ENCODE assay signal across 2 cellular contexts in the genomic region with DNA sequence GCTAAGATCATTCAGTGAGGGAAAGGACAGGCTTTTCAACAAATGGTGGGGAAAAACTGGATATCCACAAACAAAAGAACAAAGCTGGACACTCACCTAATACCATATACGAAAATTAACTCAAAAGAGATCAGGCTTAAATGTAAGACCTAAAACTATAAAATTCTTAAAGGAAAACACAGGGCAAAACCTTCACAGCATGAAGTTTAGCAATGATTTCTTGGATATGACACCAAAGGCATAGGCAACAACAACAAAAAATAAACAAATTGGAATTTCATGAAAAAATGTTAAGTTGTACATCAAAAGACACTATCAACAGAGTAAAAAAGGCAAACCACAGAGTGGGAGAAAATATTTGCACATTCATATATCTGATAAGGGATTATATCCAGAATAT.
TF ChIP-seq lines count a peak whose summit lies in the region.

No MANE protein-coding gene starts in this region.

TF ChIP-seq in HepG2, 621 proteins besides CTCF, POLR2A, EP300 and RAD21:
- peak; percentile 100 for TF ChIP-seq ZNF614 (CRISPR knock-in tag; IDR thresholded peaks at IDR 0.05; ENCODE audit: borderline replicate concordance)
- TF ChIP-seq SNAPC2 (CRISPR knock-in tag; IDR thresholded peaks at IDR 0.05), result no peak
- no peak for TF ChIP-seq KMT2B (CRISPR knock-in tag; IDR thresholded peaks at IDR 0.05)
- no peak for TF ChIP-seq EZH2 (conservative IDR thresholded peaks at IDR 0.05; ENCODE audit: low read depth, low read length)
- no peak for TF ChIP-seq SATB2 (CRISPR knock-in tag; IDR thresholded peaks at IDR 0.05)
- TF ChIP-seq NPAS2 (CRISPR knock-in tag; IDR thresholded peaks at IDR 0.05; ENCODE audit: borderline replicate concordance), result no peak
- TF ChIP-seq ZNF607 (CRISPR knock-in tag; IDR thresholded peaks at IDR 0.05; ENCODE audit: borderline replicate concordance), result no peak

TF ChIP-seq in HEK293, 187 proteins besides CTCF, POLR2A, EP300 and RAD21:
- no peak for TF ChIP-seq ZNF777 (tag by site-specific recombination; IDR thresholded peaks at IDR 0.05; ENCODE audit: borderline replicate concordance)
- 0 out of 2 replicates have a peak, but pooled peaks have one; percentile 18 for TF ChIP-seq ZNF626 (tag by site-specific recombination; IDR thresholded peaks at IDR 0.05)
- no peak for TF ChIP-seq ZNF513 (tag by site-specific recombination; IDR thresholded peaks at IDR 0.05)
